Comparison of ENCODE assay signal across 1 cellular context in genomic region chr16:84630009-84630408, GRCh38.
TF ChIP-seq lines count a peak whose summit lies in the region.

No MANE protein-coding gene starts in this region.

TF ChIP-seq in HEK293, 187 proteins besides CTCF, POLR2A, EP300 and RAD21 (continued from another document):
- TF ChIP-seq ZBTB11 (tag by site-specific recombination; conservative IDR thresholded peaks at IDR 0.05; ENCODE audit: low read depth), result peak; percentile 82
- TF ChIP-seq ZNF146 (tag by site-specific recombination; IDR thresholded peaks at IDR 0.05), result no peak
- TF ChIP-seq TRIM28 (IDR thresholded peaks at IDR 0.05; ENCODE audit: borderline replicate concordance, low read length), result no peak
- TF ChIP-seq ZBTB17 (tag by site-specific recombination; IDR thresholded peaks at IDR 0.05), result no peak
- TF ChIP-seq ZNF169 (tag by site-specific recombination; IDR thresholded peaks at IDR 0.05), result no peak
- no peak for TF ChIP-seq HOXC10 (CRISPR knock-in tag; IDR thresholded peaks at IDR 0.05)
- TF ChIP-seq ZNF362 (tag by site-specific recombination; IDR thresholded peaks at IDR 0.05), result no peak
- TF ChIP-seq GLI4 (tag by site-specific recombination; IDR thresholded peaks at IDR 0.05), result no peak
- TF ChIP-seq REST (tag by site-specific recombination; IDR thresholded peaks at IDR 0.05), result peak; percentile 75
- TF ChIP-seq KLF1 (tag by site-specific recombination; IDR thresholded peaks at IDR 0.05), result no peak
- peak; percentile 69; the same call in 1 of the 2 replicates for TF ChIP-seq ZNF140 (tag by site-specific recombination; IDR thresholded peaks at IDR 0.05)
- TF ChIP-seq HOXA7 (CRISPR knock-in tag; IDR thresholded peaks at IDR 0.05; ENCODE audit: borderline replicate concordance), result no peak
- no peak for TF ChIP-seq WT1 (tag by site-specific recombination; IDR thresholded peaks at IDR 0.05)
- TF ChIP-seq ZNF623 (tag by site-specific recombination; IDR thresholded peaks at IDR 0.05), result peak; percentile 87
- TF ChIP-seq ZNF19 (tag by site-specific recombination; IDR thresholded peaks at IDR 0.05; ENCODE audit: low read depth), result 0 out of 2 replicates have a peak, but pooled peaks have one; percentile 36
- TF ChIP-seq ZBTB1 (tag by site-specific recombination; IDR thresholded peaks at IDR 0.05), result no peak
- no peak for TF ChIP-seq KLF10 (tag by site-specific recombination; IDR thresholded peaks at IDR 0.05)
- TF ChIP-seq ZNF248 (tag by site-specific recombination; IDR thresholded peaks at IDR 0.05), result no peak
- TF ChIP-seq KLF9 (tag by site-specific recombination; IDR thresholded peaks at IDR 0.05; ENCODE audit: low read depth), result no peak
- TF ChIP-seq ZBTB10 (tag by site-specific recombination; IDR thresholded peaks at IDR 0.05), result no peak
- no peak for TF ChIP-seq YY2 (tag by site-specific recombination; IDR thresholded peaks at IDR 0.05)
- TF ChIP-seq KLF16 (tag by site-specific recombination; IDR thresholded peaks at IDR 0.05), result no peak
- TF ChIP-seq, protein P1, sequence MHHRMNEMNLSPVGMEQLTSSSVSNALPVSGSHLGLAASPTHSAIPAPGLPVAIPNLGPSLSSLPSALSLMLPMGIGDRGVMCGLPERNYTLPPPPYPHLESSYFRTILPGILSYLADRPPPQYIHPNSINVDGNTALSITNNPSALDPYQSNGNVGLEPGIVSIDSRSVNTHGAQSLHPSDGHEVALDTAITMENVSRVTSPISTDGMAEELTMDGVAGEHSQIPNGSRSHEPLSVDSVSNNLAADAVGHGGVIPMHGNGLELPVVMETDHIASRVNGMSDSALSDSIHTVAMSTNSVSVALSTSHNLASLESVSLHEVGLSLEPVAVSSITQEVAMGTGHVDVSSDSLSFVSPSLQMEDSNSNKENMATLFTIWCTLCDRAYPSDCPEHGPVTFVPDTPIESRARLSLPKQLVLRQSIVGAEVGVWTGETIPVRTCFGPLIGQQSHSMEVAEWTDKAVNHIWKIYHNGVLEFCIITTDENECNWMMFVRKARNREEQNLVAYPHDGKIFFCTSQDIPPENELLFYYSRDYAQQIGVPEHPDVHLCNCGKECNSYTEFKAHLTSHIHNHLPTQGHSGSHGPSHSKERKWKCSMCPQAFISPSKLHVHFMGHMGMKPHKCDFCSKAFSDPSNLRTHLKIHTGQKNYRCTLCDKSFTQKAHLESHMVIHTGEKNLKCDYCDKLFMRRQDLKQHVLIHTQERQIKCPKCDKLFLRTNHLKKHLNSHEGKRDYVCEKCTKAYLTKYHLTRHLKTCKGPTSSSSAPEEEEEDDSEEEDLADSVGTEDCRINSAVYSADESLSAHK (tag by site-specific recombination; IDR thresholded peaks at IDR 0.05), result no peak
- TF ChIP-seq, protein P2, sequence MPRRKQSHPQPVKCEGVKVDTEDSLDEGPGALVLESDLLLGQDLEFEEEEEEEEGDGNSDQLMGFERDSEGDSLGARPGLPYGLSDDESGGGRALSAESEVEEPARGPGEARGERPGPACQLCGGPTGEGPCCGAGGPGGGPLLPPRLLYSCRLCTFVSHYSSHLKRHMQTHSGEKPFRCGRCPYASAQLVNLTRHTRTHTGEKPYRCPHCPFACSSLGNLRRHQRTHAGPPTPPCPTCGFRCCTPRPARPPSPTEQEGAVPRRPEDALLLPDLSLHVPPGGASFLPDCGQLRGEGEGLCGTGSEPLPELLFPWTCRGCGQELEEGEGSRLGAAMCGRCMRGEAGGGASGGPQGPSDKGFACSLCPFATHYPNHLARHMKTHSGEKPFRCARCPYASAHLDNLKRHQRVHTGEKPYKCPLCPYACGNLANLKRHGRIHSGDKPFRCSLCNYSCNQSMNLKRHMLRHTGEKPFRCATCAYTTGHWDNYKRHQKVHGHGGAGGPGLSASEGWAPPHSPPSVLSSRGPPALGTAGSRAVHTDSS (tag by site-specific recombination; IDR thresholded peaks at IDR 0.05), result no peak
- TF ChIP-seq ZNF549 (tag by site-specific recombination; IDR thresholded peaks at IDR 0.05), result no peak
- TF ChIP-seq ZNF510 (tag by site-specific recombination; IDR thresholded peaks at IDR 0.05; ENCODE audit: insufficient replicate concordance), result peak; percentile 66
- TF ChIP-seq ZNF529 (tag by site-specific recombination; IDR thresholded peaks at IDR 0.05; ENCODE audit: insufficient replicate concordance), result peak; percentile 53
- TF ChIP-seq SP7 (tag by site-specific recombination; IDR thresholded peaks at IDR 0.05), result no peak
- no peak for TF ChIP-seq IKZF3 (tag by site-specific recombination; IDR thresholded peaks at IDR 0.05)
- no peak for TF ChIP-seq ZSCAN23 (tag by site-specific recombination; IDR thresholded peaks at IDR 0.05)
- no peak for TF ChIP-seq MEIS1 (CRISPR knock-in tag; IDR thresholded peaks at IDR 0.05; ENCODE audit: borderline replicate concordance)
